Comparison of ENCODE assay signal across 1 cellular context in the genomic region with DNA sequence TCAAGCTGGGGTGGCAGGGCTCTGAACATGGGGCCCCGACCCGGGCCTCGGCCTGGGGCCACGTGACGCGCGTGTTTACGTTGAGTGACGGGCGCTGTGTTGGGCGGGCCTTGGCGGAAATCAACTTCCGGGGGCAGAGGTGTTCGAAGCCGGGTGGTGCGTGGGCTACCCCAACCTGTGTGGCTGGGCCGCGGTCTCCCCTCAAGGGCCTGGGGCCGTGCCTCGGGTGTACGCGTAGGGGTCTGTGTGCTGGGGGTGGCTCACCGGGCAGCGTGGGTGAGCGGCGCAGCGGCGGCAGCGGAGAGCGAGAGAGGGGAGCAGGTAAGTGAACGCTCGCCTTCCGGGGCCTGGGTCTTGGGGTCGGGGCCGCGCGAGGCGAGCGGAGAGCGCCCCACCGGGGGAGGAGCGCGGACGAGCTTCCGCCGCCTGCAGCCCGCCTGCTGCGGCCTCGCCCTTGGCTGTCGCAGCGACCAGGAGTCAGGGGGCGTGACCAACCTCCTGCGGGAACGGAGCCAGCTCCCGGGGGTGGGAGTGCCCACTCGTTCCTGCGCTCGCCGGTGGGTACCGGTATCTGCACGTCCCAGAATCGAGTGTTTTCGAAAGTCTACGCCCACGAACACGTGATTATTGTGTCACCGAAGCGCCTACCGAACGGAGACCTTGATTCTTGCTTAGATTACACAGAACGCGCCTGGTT.
TF ChIP-seq lines count a peak whose summit lies in the region.

A gene with protein sequence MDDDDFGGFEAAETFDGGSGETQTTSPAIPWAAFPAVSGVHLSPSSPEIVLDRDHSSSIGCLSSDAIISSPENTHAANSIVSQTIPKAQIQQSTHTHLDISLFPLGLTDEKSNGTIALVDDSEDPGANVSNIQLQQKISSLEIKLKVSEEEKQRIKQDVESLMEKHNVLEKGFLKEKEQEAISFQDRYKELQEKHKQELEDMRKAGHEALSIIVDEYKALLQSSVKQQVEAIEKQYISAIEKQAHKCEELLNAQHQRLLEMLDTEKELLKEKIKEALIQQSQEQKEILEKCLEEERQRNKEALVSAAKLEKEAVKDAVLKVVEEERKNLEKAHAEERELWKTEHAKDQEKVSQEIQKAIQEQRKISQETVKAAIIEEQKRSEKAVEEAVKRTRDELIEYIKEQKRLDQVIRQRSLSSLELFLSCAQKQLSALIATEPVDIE (plus strand): TSS at position 136 of the 697 bp plus-strand sequence. CDS start 66,760 bp downstream, outside the sequence.

TF ChIP-seq in IMR-90, 13 proteins besides CTCF, POLR2A, EP300 and RAD21:
- TF ChIP-seq, protein P1, sequence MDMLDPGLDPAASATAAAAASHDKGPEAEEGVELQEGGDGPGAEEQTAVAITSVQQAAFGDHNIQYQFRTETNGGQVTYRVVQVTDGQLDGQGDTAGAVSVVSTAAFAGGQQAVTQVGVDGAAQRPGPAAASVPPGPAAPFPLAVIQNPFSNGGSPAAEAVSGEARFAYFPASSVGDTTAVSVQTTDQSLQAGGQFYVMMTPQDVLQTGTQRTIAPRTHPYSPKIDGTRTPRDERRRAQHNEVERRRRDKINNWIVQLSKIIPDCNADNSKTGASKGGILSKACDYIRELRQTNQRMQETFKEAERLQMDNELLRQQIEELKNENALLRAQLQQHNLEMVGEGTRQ (IDR thresholded peaks at IDR 0.05; ENCODE audit: low read depth, low read length): peak; percentile 96
- TF ChIP-seq RCOR1 (IDR thresholded peaks at IDR 0.05; ENCODE audit: insufficient replicate concordance, low read length) (no peak), MAFK (IDR thresholded peaks at IDR 0.05; ENCODE audit: low read depth, low read length) (no peak), FOS (IDR thresholded peaks at IDR 0.05; ENCODE audit: low read depth, low read length) (no peak), RFX5 (IDR thresholded peaks at IDR 0.05; ENCODE audit: low read depth, low read length) (no peak), MAZ (IDR thresholded peaks at IDR 0.05; ENCODE audit: borderline replicate concordance, low read depth, low read length) (peak; percentile 62), BHLHE40 (IDR thresholded peaks at IDR 0.05; ENCODE audit: low read depth, low read length) (peak; percentile 79), CEBPB (IDR thresholded peaks at IDR 0.05; ENCODE audit: low read depth, low read length) (peak; percentile 67; the same call in 1 of the 2 replicates), NFE2L2 (IDR thresholded peaks at IDR 0.05; ENCODE audit: low read depth, low read length) (no peak), CHD1 (IDR thresholded peaks at IDR 0.05; ENCODE audit: low read depth, low read length) (no peak)
